Comparison of ENCODE assay signal across 29 cellular contexts in the genomic region with DNA sequence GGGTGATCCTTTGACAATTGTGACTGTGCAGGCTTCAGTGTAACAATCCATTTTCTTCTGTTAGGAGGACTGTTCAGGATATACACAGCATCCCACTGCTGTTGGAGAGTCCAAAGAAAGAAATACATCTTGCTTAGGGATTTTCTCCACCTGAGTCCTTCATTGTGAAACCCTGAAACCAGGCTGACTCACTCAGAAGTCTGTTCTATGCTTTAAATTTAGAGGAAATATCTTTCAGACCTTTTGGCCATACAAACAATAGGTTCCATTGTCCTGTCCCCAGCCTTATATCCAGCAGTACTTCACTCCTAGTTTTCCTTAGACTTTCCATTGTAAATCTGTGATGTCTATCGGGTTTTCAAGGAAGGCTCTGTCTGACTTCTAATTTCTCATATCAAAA.
DNase-seq lines count a peak whose midpoint lies in the region; ATAC-seq and TF ChIP-seq lines count a peak whose summit lies in the region.
"Had no signal": no experiment of that assay in that cellular context is flagged by ENCODE, and none has a peak within 500 bp of the region (broad histone marks: within the 10 kb centered on the region; RNA-seq: fewer than 3 reads in every experiment).

No MANE protein-coding gene starts in this region.

- intact Hi-C loops in naive thymus-derived CD4-positive, alpha-beta T cell (cut with micrococcal nuclease), result no loop called here
- intact Hi-C loops in posterior vena cava (cut with DNase I), result no loop called here

- no peak overlapping the region for H3K4me2 ChIP-seq in MM.1S (ENCODE audit: low read depth, low read length)
- H3K4me2 ChIP-seq: KMS-11 had no signal

- H3K27ac ChIP-seq in foreskin keratinocyte (no peak overlapping the region), MM.1S (ENCODE audit: low read length) (no peak overlapping the region)
- no peak overlapping the region for H3K27ac ChIP-seq in naive thymus-derived CD4-positive, alpha-beta T cell (ENCODE audit: low read depth, low read length)
- H3K27ac ChIP-seq: cardiac muscle cell, gastroesophageal sphincter, KMS-11, SJCRH30, tibial artery, VCaP had no signal

- POLR2A ChIA-PET in naive thymus-derived CD4-positive, alpha-beta T cell (lab: Charles Lee), result no interaction called here

- H3K9me3 Mint-ChIP-seq in T-helper 2 cell treated with Interferon-gamma antibody and Interleukin-4, amounts not matched to agents 5 μg/mL and 100 μg/mL, for 36 hours, result no peaks in the 10 kb centered on the region
- H3K9me3 Mint-ChIP-seq in naive thymus-derived CD4-positive, alpha-beta T cell, result peaks cover 0 to 9% (median 2%) of the 10 kb centered on the region in 11 donors
- H3K9me3 Mint-ChIP-seq: activated CD4-positive, alpha-beta T cell treated with anti-CD3 and anti-CD28 coated beads, Interleukin-2, amount 10 ng/mL, durations not matched to agents 7 days and 5 days; activated naive CD8-positive, alpha-beta T cell treated with anti-CD3 and anti-CD28 coated beads, Interleukin-2, amount 10 ng/mL, durations not matched to agents 7 days and 5 days had no signal

- CTCF ChIA-PET in naive thymus-derived CD4-positive, alpha-beta T cell (lab: Charles Lee), result no interaction called here

- DNase-seq in NOMO-1 treated with DMSO at 0.1 percent for 48 hours (lab: John Stamatoyannopoulos, UW; ENCODE audit: unreplicated experiment) (peak; percentile 39), NOMO-1 treated with dmso at 0.1 percent for 144 hours (lab: John Stamatoyannopoulos, UW; ENCODE audit: unreplicated experiment) (no peak), astrocyte of the spinal cord (ENCODE audit: low read depth, low spot score) (peak; percentile 38), foreskin keratinocyte (peak in 1 of 2 donors; percentile 43), posterior vena cava (ENCODE audit: low spot score) (no peak), MM.1S (no peak)
- DNase-seq in T-helper 2 cell treated with Interferon-gamma antibody and Interleukin-4, amounts not matched to agents 5 μg/mL and 100 μg/mL, for 36 hours (ENCODE audit: low spot score), result no peak
- no peak for DNase-seq in naive thymus-derived CD4-positive, alpha-beta T cell
- DNase-seq: 8988T; activated CD4-positive, alpha-beta T cell treated with anti-CD3 and anti-CD28 coated beads, Interleukin-2, amount 10 ng/mL, durations not matched to agents 7 days and 5 days; activated CD8-positive, alpha-beta memory T cell treated with anti-CD3 and anti-CD28 coated beads, Interleukin-2, amount 50 U/mL, for 4 hours; activated naive CD8-positive, alpha-beta T cell treated with anti-CD3 and anti-CD28 coated beads, Interleukin-2, amount 10 ng/mL, durations not matched to agents 7 days and 5 days; AML-193; DMS79 treated with DMSO at 0.1 percent for 48 hours; hypothalamus; islet precursor cell; NCI-H1105; NCI-H446; small intestine; stimulated activated CD4-positive, alpha-beta T cell treated with anti-CD3 and anti-CD28 coated beads, Interleukin-4, amount 100 ng/mL, for 1 hour; stimulated activated naive CD8-positive, alpha-beta T cell treated with anti-CD3 and anti-CD28 coated beads, Interleukin-15, Interleukin-2, amounts not matched to agents 100 U/mL and 50 U/mL, for 24 hours; tibial artery had no signal

- no peaks in the 10 kb centered on the region for H3K9me2 ChIP-seq in MM.1S (replicated peaks; ENCODE audit: insufficient read depth, low read length)

- no peak overlapping the region for H2AFZ ChIP-seq in MM.1S (ENCODE audit: low read length)

- H3K9ac ChIP-seq in MM.1S (ENCODE audit: low read length), result no peak overlapping the region
- H3K9ac ChIP-seq: KMS-11 had no signal

- ATAC-seq in foreskin keratinocyte, result peak; percentile 18
- ATAC-seq in naive thymus-derived CD4-positive, alpha-beta T cell, result no peak
- ATAC-seq: gastroesophageal sphincter; HCT116; stimulated activated naive CD8-positive, alpha-beta T cell treated with anti-CD3 and anti-CD28 coated beads, Interleukin-15, Interleukin-2, amounts not matched to agents 100 U/mL and 50 U/mL, for 24 hours had no signal

- H3K9me3 ChIP-seq in naive thymus-derived CD4-positive, alpha-beta T cell (ENCODE audit: control insufficient read depth in 2 of 3, low read length in 3 of 3), result no peaks in the 10 kb centered on the region
- no peaks in the 10 kb centered on the region for H3K9me3 ChIP-seq in MM.1S (replicated peaks; ENCODE audit: insufficient read depth, low read length)
- H3K9me3 ChIP-seq: SJCRH30 had no signal

- peaks cover 20% of the 10 kb centered on the region for H3K27me3 ChIP-seq in foreskin keratinocyte
- no peaks in the 10 kb centered on the region for H3K27me3 ChIP-seq in naive thymus-derived CD4-positive, alpha-beta T cell (ENCODE audit: control insufficient read depth in 2 of 2, insufficient read depth in 2 of 2, low read length in 2 of 2)
- H3K27me3 ChIP-seq in MM.1S (replicated peaks; ENCODE audit: insufficient read depth, low read length), result no peaks in the 10 kb centered on the region
- H3K27me3 ChIP-seq: cardiac muscle cell, SJCRH30, tibial artery had no signal

- no peaks in the 10 kb centered on the region for H3K4me1 Mint-ChIP-seq in T-helper 2 cell treated with Interferon-gamma antibody and Interleukin-4, amounts not matched to agents 5 μg/mL and 100 μg/mL, for 36 hours (ENCODE audit: low read depth)
- no peaks in the 10 kb centered on the region for H3K4me1 Mint-ChIP-seq in naive thymus-derived CD4-positive, alpha-beta T cell
- H3K4me1 Mint-ChIP-seq: activated CD4-positive, alpha-beta T cell treated with anti-CD3 and anti-CD28 coated beads, Interleukin-2, amount 10 ng/mL, durations not matched to agents 7 days and 5 days; activated naive CD8-positive, alpha-beta T cell treated with anti-CD3 and anti-CD28 coated beads, Interleukin-2, amount 10 ng/mL, durations not matched to agents 7 days and 5 days had no signal

- H3K36me3 ChIP-seq in naive thymus-derived CD4-positive, alpha-beta T cell (ENCODE audit: control insufficient read depth in 2 of 3, insufficient read depth in 3 of 3, low read length in 3 of 3), result no peaks in the 10 kb centered on the region
- H3K36me3 ChIP-seq in MM.1S (replicated peaks; ENCODE audit: insufficient read depth, low read length), result no peaks in the 10 kb centered on the region
- H3K36me3 ChIP-seq: cardiac muscle cell, gastroesophageal sphincter, SJCRH30, tibial artery had no signal

- no peaks in the 10 kb centered on the region for H3K36me3 Mint-ChIP-seq in T-helper 2 cell treated with Interferon-gamma antibody and Interleukin-4, amounts not matched to agents 5 μg/mL and 100 μg/mL, for 36 hours (ENCODE audit: low read depth)
- H3K36me3 Mint-ChIP-seq in naive thymus-derived CD4-positive, alpha-beta T cell, result no peaks in the 10 kb centered on the region
- H3K36me3 Mint-ChIP-seq: activated naive CD8-positive, alpha-beta T cell treated with anti-CD3 and anti-CD28 coated beads, Interleukin-2, amount 10 ng/mL, durations not matched to agents 7 days and 5 days had no signal

- no peak overlapping the region for H3K27ac Mint-ChIP-seq in T-helper 2 cell treated with Interferon-gamma antibody and Interleukin-4, amounts not matched to agents 5 μg/mL and 100 μg/mL, for 36 hours
- H3K27ac Mint-ChIP-seq in naive thymus-derived CD4-positive, alpha-beta T cell, result no peak overlapping the region
- H3K27ac Mint-ChIP-seq: activated CD4-positive, alpha-beta T cell treated with anti-CD3 and anti-CD28 coated beads, Interleukin-2, amount 10 ng/mL, durations not matched to agents 7 days and 5 days; activated naive CD8-positive, alpha-beta T cell treated with anti-CD3 and anti-CD28 coated beads, Interleukin-2, amount 10 ng/mL, durations not matched to agents 7 days and 5 days; dendritic cell treated with granulocyte-macrophage colony-stimulating factor and Interleukin-4, amounts not matched to agents 40 ng/mL and 50 ng/mL, for 4 days had no signal

- H3F3A ChIP-seq in MM.1S (ENCODE audit: insufficient read depth, low read length), result no peaks in the 10 kb centered on the region

- H3K4me1 ChIP-seq in foreskin keratinocyte, result no peaks in the 10 kb centered on the region
- H3K4me1 ChIP-seq in naive thymus-derived CD4-positive, alpha-beta T cell (ENCODE audit: control insufficient read depth in 2 of 2, insufficient read depth in 2 of 2, low read length in 2 of 2), result no peaks in the 10 kb centered on the region
- no peaks in the 10 kb centered on the region for H3K4me1 ChIP-seq in MM.1S (ENCODE audit: low read length)
- H3K4me1 ChIP-seq: gastroesophageal sphincter, SJCRH30, tibial artery had no signal

- in situ Hi-C loops in astrocyte of the spinal cord (cut with HindIII; ENCODE audit: low sequenced_read_pairs), result no loop called here

- H4K20me1 ChIP-seq in MM.1S (ENCODE audit: insufficient read depth, low read length), result no peaks in the 10 kb centered on the region

- H3K4me3 Mint-ChIP-seq in T-helper 2 cell treated with Interferon-gamma antibody and Interleukin-4, amounts not matched to agents 5 μg/mL and 100 μg/mL, for 36 hours, result no peak overlapping the region
- H3K4me3 Mint-ChIP-seq in naive thymus-derived CD4-positive, alpha-beta T cell, result no peak overlapping the region
- H3K4me3 Mint-ChIP-seq: activated CD4-positive, alpha-beta T cell treated with anti-CD3 and anti-CD28 coated beads, Interleukin-2, amount 10 ng/mL, durations not matched to agents 7 days and 5 days; activated naive CD8-positive, alpha-beta T cell treated with anti-CD3 and anti-CD28 coated beads, Interleukin-2, amount 10 ng/mL, durations not matched to agents 7 days and 5 days; dendritic cell treated with granulocyte-macrophage colony-stimulating factor and Interleukin-4, amounts not matched to agents 40 ng/mL and 50 ng/mL, for 4 days had no signal

- no peak for TF ChIP-seq CTCF in astrocyte of the spinal cord (IDR thresholded peaks at IDR 0.05; ENCODE audit: low read depth, low read length)
- no peak for TF ChIP-seq CTCF in foreskin keratinocyte (conservative IDR thresholded peaks at IDR 0.05)
- TF ChIP-seq CTCF in MM.1S (IDR thresholded peaks at IDR 0.05; ENCODE audit: low read length), result no peak

- H3K4me3 ChIP-seq in astrocyte of the spinal cord (ENCODE audit: low read depth, low read length), result no peak overlapping the region
- H3K4me3 ChIP-seq in naive thymus-derived CD4-positive, alpha-beta T cell (ENCODE audit: low read length), result no peak overlapping the region
- H3K4me3 ChIP-seq in MM.1S (ENCODE audit: low read length), result no peak overlapping the region
- H3K4me3 ChIP-seq: cardiac muscle cell, gastroesophageal sphincter, SJCRH30, tibial artery had no signal

- no peaks in the 10 kb centered on the region for H3K79me2 ChIP-seq in MM.1S (ENCODE audit: low read length)

- no peaks in the 10 kb centered on the region for H3K27me3 Mint-ChIP-seq in T-helper 2 cell treated with Interferon-gamma antibody and Interleukin-4, amounts not matched to agents 5 μg/mL and 100 μg/mL, for 36 hours (ENCODE audit: low read depth)
- peaks cover 0 to 39% (median 30%) of the 10 kb centered on the region in 5 donors for H3K27me3 Mint-ChIP-seq in naive thymus-derived CD4-positive, alpha-beta T cell

Comparison
In these comparisons a context has a peak if more than half of its experiments do, and no peak if none do; other contexts are left out.
1. DNase-seq: peak in NOMO-1 treated with DMSO at 0.1 percent for 48 hours (single experiment) and astrocyte of the spinal cord (single experiment); none in NOMO-1 treated with dmso at 0.1 percent for 144 hours (single experiment), T-helper 2 cell treated with Interferon-gamma antibody and Interleukin-4, amounts not matched to agents 5 μg/mL and 100 μg/mL, for 36 hours (single experiment), naive thymus-derived CD4-positive, alpha-beta T cell (0 of 9), posterior vena cava (single experiment) and MM.1S (single experiment).